ENCODE assay signal across 22 cellular contexts in genomic region chr18:3480827-3481226, GRCh38. TPM values are rescaled to one million over a fixed set of nuclear protein-coding genes. Genes with fewer than 3 reads are reported as not detected.
A peak's percentile ranks its signal among the peaks of the same experiment; 100 is the strongest.
DNase-seq lines count a peak whose midpoint lies in the region; TF ChIP-seq lines count a peak whose summit lies in the region.
"Had no signal": no experiment of that assay in that cellular context is flagged by ENCODE, and none has a peak within 500 bp of the region (broad histone marks: within the 10 kb centered on the region; RNA-seq: fewer than 3 reads in every experiment).

No MANE protein-coding gene starts in this region.

- TF ChIP-seq POLR2A in esophagus muscularis mucosa (IDR thresholded peaks at IDR 0.05; ENCODE audit: low read depth): no peak

- no peaks in the 10 kb centered on the region for H3K27me3 ChIP-seq in esophagus muscularis mucosa
- H3K27me3 ChIP-seq: BLaER1 had no signal

- no peak for TF ChIP-seq CTCF in esophagus muscularis mucosa (IDR thresholded peaks at IDR 0.05)

- H3K4me1 ChIP-seq in esophagus muscularis mucosa: no peaks in the 10 kb centered on the region

- peak; percentile 30 for DNase-seq in activated CD8-positive, alpha-beta memory T cell treated with anti-CD3 and anti-CD28 coated beads for 24 hours
- DNase-seq in activated CD8-positive, alpha-beta memory T cell treated with anti-CD3 and anti-CD28 coated beads, Interleukin-2, amount 50 U/mL, for 48 hours: no peak
- DNase-seq in ecto neural progenitor cell (ENCODE audit: low spot score) (peak; percentile 9), esophagus muscularis mucosa (ENCODE audit: extremely low spot score) (peak; percentile 81), midbrain (lab: John Stamatoyannopoulos, UW) (no peak), DMS153 treated with DMSO at 0.1 percent for 48 hours (lab: John Stamatoyannopoulos, UW; ENCODE audit: unreplicated experiment) (no peak)
- no peak for DNase-seq in activated CD4-positive, alpha-beta T cell treated with anti-CD3 and anti-CD28 coated beads, Interleukin-2, amount 50 U/mL, for 48 hours
- no peak for DNase-seq in activated CD4-positive, alpha-beta T cell treated with anti-CD3 and anti-CD28 coated beads for 1 hour
- DNase-seq: CD4-positive, CD25-positive, alpha-beta regulatory T cell; CD8-positive, alpha-beta T cell; DMS153; DMS79; EL; GDM1; GM23248; HFFc6 had no signal

- WGBS in esophagus muscularis mucosa: 100% methylated on average over 1 of the region's 1 CpG

- H3K4me3 ChIP-seq in esophagus muscularis mucosa: no peak overlapping the region
- H3K4me3 ChIP-seq: BLaER1, GM12878, GM23248, HAP-1 had no signal

- H3K36me3 ChIP-seq in esophagus muscularis mucosa: no peaks in the 10 kb centered on the region
- H3K36me3 ChIP-seq: BLaER1, HAP-1 had no signal

- H3K9me3 ChIP-seq in esophagus muscularis mucosa: no peaks in the 10 kb centered on the region
- H3K9me3 ChIP-seq: BLaER1, Caco-2, HAP-1 had no signal

- H3K27ac ChIP-seq in esophagus muscularis mucosa (replicated peaks in 1 of 4): no peak overlapping the region
- H3K27ac ChIP-seq: 22Rv1, BLaER1, C4-2B, GM23248 had no signal

- intact Hi-C loops in esophagus muscularis mucosa (cut with DNase I): no loop called here

- TF ChIP-seq EP300 in esophagus muscularis mucosa (IDR thresholded peaks at IDR 0.05): no peak

RNA-seq across cellular contexts. Expression of gene TGIF1, which starts 30.9 kb away (rescaled TPM):
- total RNA-seq in esophagus muscularis mucosa: 100 to 1,000 TPM in 1 of 4 donors, 10 to 100 TPM in 3; 48.2 to 142 (median 64.0) TPM

Comparison
In these comparisons a context has a peak if more than half of its experiments do, and no peak if none do; other contexts are left out.
1. DNase-seq: peak in activated CD8-positive, alpha-beta memory T cell treated with anti-CD3 and anti-CD28 coated beads for 24 hours (single experiment), ecto neural progenitor cell (single experiment) and esophagus muscularis mucosa (single experiment); none in activated CD8-positive, alpha-beta memory T cell treated with anti-CD3 and anti-CD28 coated beads, Interleukin-2, amount 50 U/mL, for 48 hours (single experiment), activated CD4-positive, alpha-beta T cell treated with anti-CD3 and anti-CD28 coated beads, Interleukin-2, amount 50 U/mL, for 48 hours (0 of 2), midbrain (single experiment), DMS153 treated with DMSO at 0.1 percent for 48 hours (single experiment) and activated CD4-positive, alpha-beta T cell treated with anti-CD3 and anti-CD28 coated beads for 1 hour (single experiment).